In the genomic region with DNA sequence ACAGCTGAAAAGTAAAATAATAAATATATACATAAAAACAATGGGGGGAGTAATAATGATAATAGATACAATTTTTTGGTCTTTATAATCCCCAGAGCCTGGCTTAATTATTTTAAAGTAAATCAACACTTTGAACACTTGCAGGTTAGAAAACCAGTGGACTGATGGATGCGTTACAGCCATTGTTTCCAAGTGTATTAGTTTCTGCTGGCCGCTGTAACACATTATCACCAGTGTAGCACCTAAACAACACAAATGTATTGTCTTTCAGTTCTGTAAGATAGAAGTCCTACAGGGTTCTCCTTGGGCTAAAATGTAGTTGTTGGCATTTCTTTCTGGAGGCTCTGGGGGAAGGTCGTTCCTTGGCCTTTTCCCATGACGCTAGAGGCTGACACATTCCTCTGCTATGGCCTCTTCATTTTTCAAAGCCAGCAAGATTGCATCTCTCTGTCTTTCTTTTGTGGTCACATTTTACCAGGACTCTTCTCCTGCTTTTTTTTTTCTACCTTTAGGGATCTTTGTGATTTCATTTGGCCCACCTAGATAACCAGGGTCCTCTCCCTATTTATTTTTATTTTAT, we compare ENCODE assay signal across 40 cellular contexts.
"Had no signal": no experiment of that assay in that cellular context is flagged by ENCODE, and none has a peak within 500 bp of the region (broad histone marks: within the 10 kb centered on the region; RNA-seq: fewer than 3 reads in every experiment).

No MANE protein-coding gene starts in this region.

- FAIRE-seq: bronchial epithelial cell, colon had no signal

- H3K9me3 ChIP-seq: ascending aorta, body of pancreas, MG63, Peyer's patch had no signal

- H3K9me3 Mint-ChIP-seq: activated CD4-positive, alpha-beta memory T cell treated with anti-CD3 and anti-CD28 coated beads, Interleukin-2, amount 10 ng/mL, durations not matched to agents 7 days and 5 days; activated naive CD8-positive, alpha-beta T cell treated with anti-CD3 and anti-CD28 coated beads for 36 hours; activated T-cell treated with anti-CD3 and anti-CD28 coated beads, Interleukin-2, amount 50 U/mL, for 72 hours; activated T-helper 17 cell treated with anti-CD3 and anti-CD28 coated beads, Interleukin-2, amount 50 U/mL, for 72 hours had no signal

- H3K27ac Mint-ChIP-seq: activated B cell treated with CpG ODN at 0.5 μM for 24 hours; activated CD4-positive, alpha-beta memory T cell treated with anti-CD3 and anti-CD28 coated beads, Interleukin-2, amount 10 ng/mL, durations not matched to agents 7 days and 5 days; activated CD8-positive, alpha-beta memory T cell treated with anti-CD3 and anti-CD28 coated beads, Interleukin-2, amount 10 ng/mL, durations not matched to agents 7 days and 5 days; activated naive CD8-positive, alpha-beta T cell treated with anti-CD3 and anti-CD28 coated beads for 36 hours; activated T-cell treated with anti-CD3 and anti-CD28 coated beads, Interleukin-2, amount 50 U/mL, for 72 hours; activated T-helper 17 cell treated with anti-CD3 and anti-CD28 coated beads, Interleukin-2, amount 50 U/mL, for 72 hours had no signal

- H3K36me3 Mint-ChIP-seq: activated CD8-positive, alpha-beta memory T cell treated with anti-CD3 and anti-CD28 coated beads, Interleukin-2, amount 10 ng/mL, durations not matched to agents 7 days and 5 days; activated naive CD8-positive, alpha-beta T cell treated with anti-CD3 and anti-CD28 coated beads for 36 hours had no signal

- H3K4me3 Mint-ChIP-seq: activated B cell treated with CpG ODN at 0.5 μM for 24 hours; activated CD4-positive, alpha-beta memory T cell treated with anti-CD3 and anti-CD28 coated beads, Interleukin-2, amount 10 ng/mL, durations not matched to agents 7 days and 5 days; activated CD8-positive, alpha-beta memory T cell treated with anti-CD3 and anti-CD28 coated beads, Interleukin-2, amount 10 ng/mL, durations not matched to agents 7 days and 5 days; activated naive CD8-positive, alpha-beta T cell treated with anti-CD3 and anti-CD28 coated beads for 36 hours; activated T-cell treated with anti-CD3 and anti-CD28 coated beads, Interleukin-2, amount 50 U/mL, for 72 hours; activated T-helper 17 cell treated with anti-CD3 and anti-CD28 coated beads, Interleukin-2, amount 50 U/mL, for 72 hours had no signal

- H3K4me3 ChIP-seq: ascending aorta, body of pancreas, MG63, Peyer's patch had no signal

- H3K36me3 ChIP-seq: ascending aorta, MG63, Peyer's patch had no signal

- H3K4me1 ChIP-seq: ascending aorta, body of pancreas, Peyer's patch had no signal

- H3K4me1 Mint-ChIP-seq: activated CD4-positive, alpha-beta memory T cell treated with anti-CD3 and anti-CD28 coated beads, Interleukin-2, amount 10 ng/mL, durations not matched to agents 7 days and 5 days; activated CD8-positive, alpha-beta memory T cell treated with anti-CD3 and anti-CD28 coated beads, Interleukin-2, amount 10 ng/mL, durations not matched to agents 7 days and 5 days; activated naive CD8-positive, alpha-beta T cell treated with anti-CD3 and anti-CD28 coated beads for 36 hours; activated T-helper 17 cell treated with anti-CD3 and anti-CD28 coated beads, Interleukin-2, amount 50 U/mL, for 72 hours had no signal

- DNase-seq: activated B cell treated with CpG ODN at 0.5 μM for 24 hours; activated CD4-positive, alpha-beta memory T cell treated with anti-CD3 and anti-CD28 coated beads, Interleukin-2, amount 10 ng/mL, durations not matched to agents 7 days and 5 days; activated CD4-positive, alpha-beta T cell treated with anti-CD3 and anti-CD28 coated beads for 48 hours; activated CD4-positive, CD25-positive, alpha-beta regulatory T cell treated with anti-CD3 and anti-CD28 coated beads, Interleukin-2, amount 50 U/mL, for 72 hours; activated CD8-positive, alpha-beta memory T cell treated with anti-CD3 and anti-CD28 coated beads for 24 hours; activated CD8-positive, alpha-beta memory T cell treated with anti-CD3 and anti-CD28 coated beads, Interleukin-2, amount 10 ng/mL, durations not matched to agents 7 days and 5 days; activated CD8-positive, alpha-beta memory T cell treated with anti-CD3 and anti-CD28 coated beads, Interleukin-2, amount 50 U/mL, for 48 hours; activated effector memory CD4-positive, alpha-beta T cell treated with anti-CD3 and anti-CD28 coated beads, Interleukin-2, amount 50 U/mL, for 16 hours; activated naive CD4-positive, alpha-beta T cell; activated naive CD4-positive, alpha-beta T cell treated with anti-CD3 and anti-CD28 coated beads, Interleukin-2, amount 50 U/mL, for 16 hours; activated naive CD8-positive, alpha-beta T cell treated with anti-CD3 and anti-CD28 coated beads for 36 hours; activated T-cell treated with anti-CD3 and anti-CD28 coated beads, Interleukin-2, amount 50 U/mL, for 72 hours; amygdala; body of pancreas; caudate nucleus; cerebellar nuclear complex; Karpas-422; MG63; NCI-H1048; NCI-H1105 treated with DMSO at 0.1 percent for 48 hours; NCI-H1436; NCI-H1694; NCI-H1930; NCI-H2081 treated with DMSO at 0.1 percent for 48 hours; NCI-H510A; NCI-H526; NCI-H748 treated with DMSO at 0.1 percent for 48 hours; NK-92 treated with Interleukin-12 subunit alpha and Interleukin-12 subunit beta, amount 100 ng/mL, for 24 hours; PC-3; Peyer's patch; RPMI8226; SW 1271; T-helper 1 cell; T-helper 2 cell; T-helper 9 cell had no signal

- H3K27me3 Mint-ChIP-seq: activated B cell treated with CpG ODN at 0.5 μM for 24 hours; activated CD4-positive, alpha-beta memory T cell treated with anti-CD3 and anti-CD28 coated beads, Interleukin-2, amount 10 ng/mL, durations not matched to agents 7 days and 5 days; activated CD8-positive, alpha-beta memory T cell treated with anti-CD3 and anti-CD28 coated beads, Interleukin-2, amount 10 ng/mL, durations not matched to agents 7 days and 5 days; activated naive CD8-positive, alpha-beta T cell treated with anti-CD3 and anti-CD28 coated beads for 36 hours; activated T-helper 17 cell treated with anti-CD3 and anti-CD28 coated beads, Interleukin-2, amount 50 U/mL, for 72 hours had no signal

- H3K27ac ChIP-seq: ascending aorta, body of pancreas, Peyer's patch, VCaP had no signal

- H3K27me3 ChIP-seq: ascending aorta, body of pancreas, MG63, Peyer's patch had no signal
